Comparison of ENCODE assay signal across 18 cellular contexts in genomic region chr1:63795455-63795854, GRCh38. TPM values are rescaled to one million over a fixed set of nuclear protein-coding genes. Genes with fewer than 3 reads are reported as not detected.
DNase-seq lines count a peak whose midpoint lies in the region; ATAC-seq, FAIRE-seq and TF ChIP-seq lines count a peak whose summit lies in the region.
"Had no signal": no experiment of that assay in that cellular context is flagged by ENCODE, and none has a peak within 500 bp of the region (broad histone marks: within the 10 kb centered on the region; RNA-seq: fewer than 3 reads in every experiment).

No MANE protein-coding gene starts in this region.

- H3K27me3 Mint-ChIP-seq in neural progenitor cell (ENCODE audit: insufficient read depth, low read depth) = peaks cover 5% of the 10 kb centered on the region
- H3K27me3 Mint-ChIP-seq in activated naive CD8-positive, alpha-beta T cell treated with anti-CD3 and anti-CD28 coated beads for 36 hours = peaks cover 5% of the 10 kb centered on the region
- peaks cover 0 to 11% of the 10 kb centered on the region in 2 donors for H3K27me3 Mint-ChIP-seq in stimulated activated naive B cell treated with anti-CD40 and anti-IgM and Interleukin-4, amounts not matched to agents 10 μg/mL and 1 μg/mL and 100 μg/mL, for 72 hours

- H3K27me3 ChIP-seq in neural progenitor cell = no peaks in the 10 kb centered on the region
- H3K27me3 ChIP-seq: suprapubic skin had no signal

- H3K9me3 ChIP-seq in HEK293 (ENCODE audit: control insufficient read depth, insufficient read depth, low read depth, low read length) (no peaks in the 10 kb centered on the region), neural progenitor cell (ENCODE audit: low read depth) (no peaks in the 10 kb centered on the region)
- H3K9me3 ChIP-seq: suprapubic skin had no signal

- peaks cover 2% of the 10 kb centered on the region for H3K36me3 Mint-ChIP-seq in neural progenitor cell
- H3K36me3 Mint-ChIP-seq in activated naive CD8-positive, alpha-beta T cell treated with anti-CD3 and anti-CD28 coated beads for 36 hours = no peaks in the 10 kb centered on the region
- H3K36me3 Mint-ChIP-seq in stimulated activated naive B cell treated with anti-CD40 and anti-IgM and Interleukin-4, amounts not matched to agents 10 μg/mL and 1 μg/mL and 100 μg/mL, for 72 hours = peaks cover 0 to 6% of the 10 kb centered on the region in 2 donors
- H3K36me3 Mint-ChIP-seq: brain, natural killer cell had no signal

- peaks cover 72% of the 10 kb centered on the region for H3K4me1 Mint-ChIP-seq in neural progenitor cell
- H3K4me1 Mint-ChIP-seq in activated naive CD8-positive, alpha-beta T cell treated with anti-CD3 and anti-CD28 coated beads for 36 hours = no peaks in the 10 kb centered on the region
- peaks cover 2 to 10% of the 10 kb centered on the region in 2 donors for H3K4me1 Mint-ChIP-seq in stimulated activated naive B cell treated with anti-CD40 and anti-IgM and Interleukin-4, amounts not matched to agents 10 μg/mL and 1 μg/mL and 100 μg/mL, for 72 hours
- H3K4me1 Mint-ChIP-seq: natural killer cell had no signal

- peaks cover 65% of the 10 kb centered on the region for H4K20me1 ChIP-seq in neural progenitor cell (ENCODE audit: low read depth)

- DNase-seq in NCI-H2107 treated with DMSO at 0.1 percent for 48 hours (lab: John Stamatoyannopoulos, UW; ENCODE audit: unreplicated experiment) = peak; percentile 78
- no peak for DNase-seq in coronary artery (ENCODE audit: low spot score)
- no peak for DNase-seq in neural progenitor cell (ENCODE audit: low spot score)
- no peak for DNase-seq in activated naive CD8-positive, alpha-beta T cell treated with anti-CD3 and anti-CD28 coated beads for 36 hours
- no peak for DNase-seq in stimulated activated naive CD4-positive, alpha-beta T cell (lab: John Stamatoyannopoulos, UW)
- no peak for DNase-seq in stimulated activated naive B cell treated with anti-CD40 and anti-IgM and Interleukin-4, amounts not matched to agents 10 μg/mL and 1 μg/mL and 100 μg/mL, for 72 hours
- DNase-seq in GM19239 (ENCODE audit: insufficient read length, low spot score) = no peak
- DNase-seq: activated CD4-positive, alpha-beta T cell treated with anti-CD3 and anti-CD28 coated beads for 4 hours; activated naive CD4-positive, alpha-beta T cell treated with Interleukin-2 at 50 U/mL for 16 hours; AML-193; effector memory CD4-positive, alpha-beta T cell; KBM-7; natural killer cell; SIG-M5; T-helper 9 cell had no signal

- no peak overlapping the region for H2AFZ ChIP-seq in neural progenitor cell (replicated peaks)

- no peak overlapping the region for H3K9ac ChIP-seq in neural progenitor cell

- H3K27ac ChIP-seq in HEK293 (ENCODE audit: extremely low read depth, low read depth, low read length) = no peak overlapping the region
- H3K27ac ChIP-seq in coronary artery = peak overlapping the region in 1 of 2 donors; percentile 12
- peak overlapping the region; percentile 49 for H3K27ac ChIP-seq in neural progenitor cell
- H3K27ac ChIP-seq: suprapubic skin had no signal

- H3K9me3 Mint-ChIP-seq in neural progenitor cell = no peaks in the 10 kb centered on the region
- H3K9me3 Mint-ChIP-seq in activated naive CD8-positive, alpha-beta T cell treated with anti-CD3 and anti-CD28 coated beads for 36 hours = no peaks in the 10 kb centered on the region
- no peaks in the 10 kb centered on the region for H3K9me3 Mint-ChIP-seq in stimulated activated naive B cell treated with anti-CD40 and anti-IgM and Interleukin-4, amounts not matched to agents 10 μg/mL and 1 μg/mL and 100 μg/mL, for 72 hours
- H3K9me3 Mint-ChIP-seq: brain, natural killer cell had no signal

- no peaks in the 10 kb centered on the region for H3K36me3 ChIP-seq in HEK293 (ENCODE audit: control insufficient read depth in 2 of 2, insufficient read depth in 1 of 2, low read length in 2 of 2)
- H3K36me3 ChIP-seq in neural progenitor cell = no peaks in the 10 kb centered on the region
- H3K36me3 ChIP-seq: suprapubic skin had no signal

- H3K79me2 ChIP-seq in neural progenitor cell (ENCODE audit: low read depth) = peaks cover 100% of the 10 kb centered on the region

- peak overlapping the region; percentile 47 for H3K4me2 ChIP-seq in neural progenitor cell

- TF ChIP-seq CTCF in HEK293 (tag by site-specific recombination; IDR thresholded peaks at IDR 0.05) (no peak), coronary artery (IDR thresholded peaks at IDR 0.05) (no peak), neural progenitor cell (IDR thresholded peaks at IDR 0.05) (no peak)

- no peak overlapping the region for H3K4me3 ChIP-seq in HEK293 (ENCODE audit: low read depth, low read length)
- H3K4me3 ChIP-seq in coronary artery = peak overlapping the region; percentile 13
- H3K4me3 ChIP-seq in neural progenitor cell = no peak overlapping the region
- H3K4me3 ChIP-seq: suprapubic skin had no signal

- POLR2A ChIA-PET in HEK293 (lab: Yijun Ruan, JAX) = interaction anchor here (1.4 kb wide), 1 partner anchor 10 kb away, joined by 3 read pairs; no protein-coding TSS in a partner anchor

- no peak overlapping the region for H3K4me3 Mint-ChIP-seq in neural progenitor cell
- H3K4me3 Mint-ChIP-seq in activated naive CD8-positive, alpha-beta T cell treated with anti-CD3 and anti-CD28 coated beads for 36 hours = no peak overlapping the region
- H3K4me3 Mint-ChIP-seq in stimulated activated naive B cell treated with anti-CD40 and anti-IgM and Interleukin-4, amounts not matched to agents 10 μg/mL and 1 μg/mL and 100 μg/mL, for 72 hours = no peak overlapping the region
- H3K4me3 Mint-ChIP-seq: brain, natural killer cell had no signal

- H3K27ac Mint-ChIP-seq in neural progenitor cell = peak overlapping the region; percentile 38
- no peak overlapping the region for H3K27ac Mint-ChIP-seq in activated naive CD8-positive, alpha-beta T cell treated with anti-CD3 and anti-CD28 coated beads for 36 hours
- H3K27ac Mint-ChIP-seq in stimulated activated naive B cell treated with anti-CD40 and anti-IgM and Interleukin-4, amounts not matched to agents 10 μg/mL and 1 μg/mL and 100 μg/mL, for 72 hours = no peak overlapping the region
- H3K27ac Mint-ChIP-seq: natural killer cell had no signal

- no peak for FAIRE-seq in GM19239 (lab: Jason Lieb, UNC)

- H3K4me1 ChIP-seq in HEK293 (ENCODE audit: control insufficient read depth, insufficient read depth, low read length) (peaks cover 13% of the 10 kb centered on the region), neural progenitor cell (peaks cover 82% of the 10 kb centered on the region)

- CTCF ChIA-PET in HEK293 (lab: Yijun Ruan, JAX) = interaction anchor here (0.8 kb wide), 1 partner anchor 104 kb away, joined by 8 read pairs; no protein-coding TSS in a partner anchor

- H3F3A ChIP-seq in neural progenitor cell (ENCODE audit: low read depth) = peaks cover 31% of the 10 kb centered on the region

- ATAC-seq in stimulated activated naive B cell treated with anti-CD40 and anti-IgM and Interleukin-4, amounts not matched to agents 10 μg/mL and 1 μg/mL and 100 μg/mL, for 72 hours (replicated peaks) = no peak
- ATAC-seq: natural killer cell had no signal

TF ChIP-seq in HEK293, 187 proteins besides CTCF, POLR2A, EP300 and RAD21 (continues in another document):
- TF ChIP-seq AEBP2 (tag by site-specific recombination; IDR thresholded peaks at IDR 0.05; ENCODE audit: borderline replicate concordance) = no peak
- no peak for TF ChIP-seq ZFP41 (tag by site-specific recombination; IDR thresholded peaks at IDR 0.05; ENCODE audit: borderline replicate concordance)
- no peak for TF ChIP-seq ZNF155 (tag by site-specific recombination; IDR thresholded peaks at IDR 0.05)
- peak; percentile 23; the same call in 1 of the 2 replicates for TF ChIP-seq PRDM6 (tag by site-specific recombination; IDR thresholded peaks at IDR 0.05)
- no peak for TF ChIP-seq YY2 (tag by site-specific recombination; IDR thresholded peaks at IDR 0.05)
- no peak for TF ChIP-seq ZIC2 (tag by site-specific recombination; IDR thresholded peaks at IDR 0.05)
- peak; percentile 67 for TF ChIP-seq OSR2 (tag by site-specific recombination; IDR thresholded peaks at IDR 0.05)
- peak; percentile 84 for TF ChIP-seq ZSCAN16 (tag by site-specific recombination; IDR thresholded peaks at IDR 0.05)
- 0 out of 2 replicates have a peak, but pooled peaks have one; percentile 8 for TF ChIP-seq ZNF341 (tag by site-specific recombination; IDR thresholded peaks at IDR 0.05; ENCODE audit: low read depth)
- TF ChIP-seq REPIN1 (tag by site-specific recombination; IDR thresholded peaks at IDR 0.05; ENCODE audit: low read depth) = no peak

RNA-seq across cellular contexts. Expression of gene ROR1, which starts 21.6 kb away (rescaled TPM):
- total RNA-seq in neural progenitor cell (ENCODE audit: low replicate concordance) = 30.3 and 32.0 TPM in 2 replicates
- not detected for total RNA-seq in activated naive CD8-positive, alpha-beta T cell treated with anti-CD3 and anti-CD28 coated beads for 36 hours

Comparison
In these comparisons a context has a peak if more than half of its experiments do, and no peak if none do; other contexts are left out.
1. RNA of gene ROR1, which starts 21.6 kb away (total RNA-seq): 30.3 to 32.0 TPM in neural progenitor cell; not detected in activated naive CD8-positive, alpha-beta T cell treated with anti-CD3 and anti-CD28 coated beads for 36 hours; every median in the first group is over 10 times any median in the second.